Comparison of ENCODE assay signal across 32 cellular contexts in the genomic region with DNA sequence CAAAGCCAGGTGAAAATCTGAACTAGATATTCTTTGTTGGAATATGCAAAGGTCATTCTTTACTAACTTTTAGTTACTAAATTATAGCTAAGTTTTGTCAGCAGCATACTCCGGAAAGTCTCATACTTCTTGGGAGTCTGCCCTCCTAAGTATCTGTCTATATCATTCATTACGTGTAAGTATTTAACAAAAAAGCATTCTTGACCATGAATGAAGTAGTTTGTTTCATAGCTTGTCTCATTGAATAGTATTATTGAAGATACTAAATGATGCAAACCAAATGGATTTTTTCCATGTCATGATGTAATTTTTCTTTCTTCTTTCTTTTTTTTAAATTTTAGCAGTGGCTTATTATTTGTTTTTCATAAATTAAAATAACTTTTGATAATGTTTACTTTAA. TPM values are rescaled to one million over a fixed set of nuclear protein-coding genes. Genes with fewer than 3 reads are reported as not detected.
DNase-seq lines count a peak whose midpoint lies in the region; FAIRE-seq and TF ChIP-seq lines count a peak whose summit lies in the region.
"Had no signal": no experiment of that assay in that cellular context is flagged by ENCODE, and none has a peak within 500 bp of the region (broad histone marks: within the 10 kb centered on the region; RNA-seq: fewer than 3 reads in every experiment).

No MANE protein-coding gene starts in this region.

- no peak overlapping the region for H3K4me3 ChIP-seq in foreskin fibroblast (ENCODE audit: low read depth in 1 of 2, low read length in 2 of 2)
- H3K4me3 ChIP-seq: A549; BLaER1; BLaER1 treated with 17β-estradiol and CSF1 and Interleukin-3, amounts not matched to agents 10 nM and 100 nM had no signal

- intact Hi-C loops in posterior cingulate gyrus (cut with DNase I) = no loop called here

- peak; percentile 39 for FAIRE-seq in A204.1 (lab: Jason Lieb, UNC)
- FAIRE-seq: D721Med had no signal

- no peak for TF ChIP-seq CTCF in foreskin fibroblast (IDR thresholded peaks at IDR 0.05; ENCODE audit: low read depth, low read length)

- peak; percentile 56 for DNase-seq in COLO829 (ENCODE audit: low spot score)
- DNase-seq in SK-MEL-5 (ENCODE audit: low read depth, low spot score) = peak; percentile 79
- DNase-seq in foreskin melanocyte = peak; percentile 54
- no peak for DNase-seq in stimulated activated CD4-positive, alpha-beta T cell treated with anti-CD3 and anti-CD28 coated beads, Interleukin-12 subunit alpha, Interleukin-12 subunit beta, amount 100 ng/mL, for 4 hours
- no peak for DNase-seq in occipital lobe (lab: John Stamatoyannopoulos, UW)
- DNase-seq in posterior cingulate gyrus = no peak
- no peak for DNase-seq in foreskin fibroblast
- DNase-seq: 8988T; ACHN; AML-193; BE2C; C1 segment of cervical spinal cord; Caco-2; Calu3; CD4-positive, alpha-beta memory T cell; CD4-positive, alpha-beta T cell; CD4-positive, CD25-positive, alpha-beta regulatory T cell; CD8-positive, alpha-beta memory T cell; CD8-positive, alpha-beta T cell; COR-L47; DMS 273 treated with DMSO at 0.1 percent for 48 hours; DMS153; DMS53; DMS79; DMS79 treated with DMSO at 0.1 percent for 48 hours; DND-41; EL had no signal

- in situ Hi-C loops in SK-MEL-5 (cut with HindIII; ENCODE audit: low pct_unique_long_range_greater_than_20kb, low sequenced_read_pairs) = no loop called here

RNA-seq across cellular contexts. Expression of gene SPX, which starts 9.8 kb away (rescaled TPM):
- total RNA-seq in SK-MEL-5 (2014; rRNA removed; shearing (Covaris generic)) = 2.6 and 4.0 TPM in 2 replicates
- polyA plus RNA-seq in SK-MEL-5 (2015; cell fraction: cytosol; rRNA removed) = 2.8 and 6.2 TPM in 2 replicates
- 1.6 and 3.4 TPM in 2 replicates for polyA plus RNA-seq in SK-MEL-5 (2015; cell fraction: nucleus; rRNA removed)
- total RNA-seq in occipital lobe = 0.16 TPM
- total RNA-seq: Calu3; CD4-positive, alpha-beta T cell; CD8-positive, alpha-beta T cell had no signal
- polyA plus RNA-seq: CD8-positive, alpha-beta memory T cell had no signal

RNA-seq across cellular contexts. Expression of gene GOLT1B, which starts 14.7 kb away (rescaled TPM):
- 60.4 and 66.6 TPM in 2 replicates for total RNA-seq in SK-MEL-5 (2014; rRNA removed; shearing (Covaris generic))
- 38.9 and 52.4 TPM in 2 replicates for polyA plus RNA-seq in SK-MEL-5 (2015; cell fraction: cytosol; rRNA removed)
- 83.2 and 86.6 TPM in 2 replicates for polyA plus RNA-seq in SK-MEL-5 (2015; cell fraction: nucleus; rRNA removed)
- 48.7 TPM for total RNA-seq in occipital lobe

RNA-seq across cellular contexts. Expression of gene RECQL, which starts 14.8 kb away (rescaled TPM):
- 72.1 and 73.2 TPM in 2 replicates for total RNA-seq in SK-MEL-5 (2014; rRNA removed; shearing (Covaris generic))
- 53.3 and 57.2 TPM in 2 replicates for polyA plus RNA-seq in SK-MEL-5 (2015; cell fraction: cytosol; rRNA removed)
- polyA plus RNA-seq in SK-MEL-5 (2015; cell fraction: nucleus; rRNA removed) = 95.7 and 100 TPM in 2 replicates
- total RNA-seq in occipital lobe = 43.2 TPM

Comparison
In these comparisons a context has a peak if more than half of its experiments do, and no peak if none do; other contexts are left out.
1. DNase-seq: peak in COLO829 (single experiment), SK-MEL-5 (single experiment) and foreskin melanocyte (single experiment); none in stimulated activated CD4-positive, alpha-beta T cell treated with anti-CD3 and anti-CD28 coated beads, Interleukin-12 subunit alpha, Interleukin-12 subunit beta, amount 100 ng/mL, for 4 hours (single experiment), occipital lobe (single experiment), posterior cingulate gyrus (0 of 10) and foreskin fibroblast (0 of 2).